Comparison of ENCODE assay signal across 23 cellular contexts in genomic region chr19:16428372-16429036, GRCh38. TPM values are rescaled to one million over a fixed set of nuclear protein-coding genes. Genes with fewer than 3 reads are reported as not detected.
DNase-seq lines count a peak whose midpoint lies in the region; ATAC-seq and TF ChIP-seq lines count a peak whose summit lies in the region.
"Had no signal": no experiment of that assay in that cellular context is flagged by ENCODE, and none has a peak within 500 bp of the region (broad histone marks: within the 10 kb centered on the region; RNA-seq: fewer than 3 reads in every experiment).

No MANE protein-coding gene starts in this region.

- no peaks in the 10 kb centered on the region for H3K9me3 Mint-ChIP-seq in activated CD8-positive, alpha-beta memory T cell treated with anti-CD3 and anti-CD28 coated beads, Interleukin-2, amount 10 ng/mL, durations not matched to agents 7 days and 5 days (ENCODE audit: low read depth)
- H3K9me3 Mint-ChIP-seq in CD4-positive, alpha-beta memory T cell, result no peaks in the 10 kb centered on the region
- H3K9me3 Mint-ChIP-seq in activated T-helper 17 cell treated with anti-CD3 and anti-CD28 coated beads, Interleukin-2, amount 50 U/mL, for 72 hours, result no peaks in the 10 kb centered on the region
- H3K9me3 Mint-ChIP-seq: H9 had no signal

- H3K36me3 ChIP-seq in CD4-positive, alpha-beta memory T cell (ENCODE audit: insufficient read depth, low read length), result peaks cover 30% of the 10 kb centered on the region
- H3K36me3 ChIP-seq in sigmoid colon (peaks cover 9 to 63% (median 45%) of the 10 kb centered on the region in 4 donors), SJCRH30 (peaks cover 36% of the 10 kb centered on the region)
- H3K36me3 ChIP-seq: uterus had no signal

- CTCF ChIA-PET in activated CD8-positive, alpha-beta memory T cell treated with anti-CD3 and anti-CD28 coated beads, Interleukin-2, amount 10 ng/mL, durations not matched to agents 7 days and 5 days (lab: Charles Lee), result interaction anchor here (1.0 kb wide), 1 partner anchor 11 kb away, joined by 3 read pairs; no protein-coding TSS in a partner anchor
- CTCF ChIA-PET in CD4-positive, alpha-beta memory T cell (lab: Charles Lee; ENCODE audit: partially characterized antibody), result no interaction called here

- POLR2A ChIA-PET in CD4-positive, alpha-beta memory T cell (lab: Charles Lee; ENCODE audit: partially characterized antibody), result interaction anchor here (0.6 kb wide), 1 partner anchor 278 kb away, joined by 3 read pairs; no protein-coding TSS in a partner anchor

- TF ChIP-seq EP300 in sigmoid colon (IDR thresholded peaks at IDR 0.05), result no peak

- peaks cover 25% of the 10 kb centered on the region for H3K36me3 Mint-ChIP-seq in activated CD8-positive, alpha-beta memory T cell treated with anti-CD3 and anti-CD28 coated beads, Interleukin-2, amount 10 ng/mL, durations not matched to agents 7 days and 5 days
- peaks cover 26 to 54% of the 10 kb centered on the region in 2 donors for H3K36me3 Mint-ChIP-seq in CD4-positive, alpha-beta memory T cell
- H3K36me3 Mint-ChIP-seq in activated T-helper 17 cell treated with anti-CD3 and anti-CD28 coated beads, Interleukin-2, amount 50 U/mL, for 72 hours (ENCODE audit: low read depth), result peaks cover 76% of the 10 kb centered on the region

- peaks cover 27% of the 10 kb centered on the region for H3K4me1 Mint-ChIP-seq in activated CD8-positive, alpha-beta memory T cell treated with anti-CD3 and anti-CD28 coated beads, Interleukin-2, amount 10 ng/mL, durations not matched to agents 7 days and 5 days
- peaks cover 4 to 46% (median 12%) of the 10 kb centered on the region in 4 donors for H3K4me1 Mint-ChIP-seq in CD4-positive, alpha-beta memory T cell
- H3K4me1 Mint-ChIP-seq in activated T-helper 17 cell treated with anti-CD3 and anti-CD28 coated beads, Interleukin-2, amount 50 U/mL, for 72 hours, result peaks cover 15% of the 10 kb centered on the region
- H3K4me1 Mint-ChIP-seq: H9 had no signal

- peaks cover 14% of the 10 kb centered on the region for H3K4me1 ChIP-seq in CD4-positive, alpha-beta memory T cell (ENCODE audit: insufficient read depth, low read length)
- peaks cover 0 to 11% (median 0%) of the 10 kb centered on the region in 4 donors for H3K4me1 ChIP-seq in sigmoid colon
- H3K4me1 ChIP-seq in SJCRH30, result no peaks in the 10 kb centered on the region
- H3K4me1 ChIP-seq: BE2C, body of pancreas, Peyer's patch, testis, uterus had no signal

- no peak overlapping the region for H3K27ac ChIP-seq in CD4-positive, alpha-beta memory T cell (ENCODE audit: low read depth, low read length)
- H3K27ac ChIP-seq in sigmoid colon (peak overlapping the region in 3 of 4 donors; percentile 43 to 61 (median 57)), SJCRH30 (no peak overlapping the region)
- H3K27ac ChIP-seq: body of pancreas, HL-60, Peyer's patch, testis, uterus, WERI-Rb-1 had no signal

- no peak for TF ChIP-seq POLR2A in sigmoid colon (IDR thresholded peaks at IDR 0.05)

- no peak for TF ChIP-seq CTCF in sigmoid colon (IDR thresholded peaks at IDR 0.05)

- peak overlapping the region; percentile 68 for H3K27ac Mint-ChIP-seq in activated CD8-positive, alpha-beta memory T cell treated with anti-CD3 and anti-CD28 coated beads, Interleukin-2, amount 10 ng/mL, durations not matched to agents 7 days and 5 days
- H3K27ac Mint-ChIP-seq in CD4-positive, alpha-beta memory T cell, result peak overlapping the region in 6 of 7 donors; percentile 36 to 91 (median 66)
- peak overlapping the region; percentile 4 for H3K27ac Mint-ChIP-seq in activated T-helper 17 cell treated with anti-CD3 and anti-CD28 coated beads, Interleukin-2, amount 50 U/mL, for 72 hours

- intact Hi-C loops in CD4-positive, alpha-beta memory T cell (cut with micrococcal nuclease), result no loop called here
- intact Hi-C loops in sigmoid colon (cut with DNase I), result no loop called here

- H3K9me3 ChIP-seq in CD4-positive, alpha-beta memory T cell (ENCODE audit: control insufficient read depth in 1 of 2, low read length in 2 of 2), result no peaks in the 10 kb centered on the region
- H3K9me3 ChIP-seq in sigmoid colon, result no peaks in the 10 kb centered on the region
- no peaks in the 10 kb centered on the region for H3K9me3 ChIP-seq in SJCRH30 (replicated peaks)
- H3K9me3 ChIP-seq: BE2C, body of pancreas, Peyer's patch, spleen, testis, uterus had no signal

- peak overlapping the region; percentile 35 for H3K4me3 Mint-ChIP-seq in activated CD8-positive, alpha-beta memory T cell treated with anti-CD3 and anti-CD28 coated beads, Interleukin-2, amount 10 ng/mL, durations not matched to agents 7 days and 5 days
- peak overlapping the region in 7 of 8 donors; percentile 13 to 84 (median 39) for H3K4me3 Mint-ChIP-seq in CD4-positive, alpha-beta memory T cell
- peak overlapping the region; percentile 33 for H3K4me3 Mint-ChIP-seq in activated T-helper 17 cell treated with anti-CD3 and anti-CD28 coated beads, Interleukin-2, amount 50 U/mL, for 72 hours
- H3K4me3 Mint-ChIP-seq: H9 had no signal

- no peaks in the 10 kb centered on the region for H3K27me3 ChIP-seq in CD4-positive, alpha-beta memory T cell (ENCODE audit: insufficient read depth, low read length)
- H3K27me3 ChIP-seq in sigmoid colon (no peaks in the 10 kb centered on the region), SJCRH30 (no peaks in the 10 kb centered on the region)
- H3K27me3 ChIP-seq: BE2C, body of pancreas, Peyer's patch, spleen, testis, uterus had no signal

- 84 to 93% methylated on average over 9 of the region's 9 CpGs for WGBS in sigmoid colon, 2 donors

- no peaks in the 10 kb centered on the region for H3K27me3 Mint-ChIP-seq in activated CD8-positive, alpha-beta memory T cell treated with anti-CD3 and anti-CD28 coated beads, Interleukin-2, amount 10 ng/mL, durations not matched to agents 7 days and 5 days
- no peaks in the 10 kb centered on the region for H3K27me3 Mint-ChIP-seq in CD4-positive, alpha-beta memory T cell
- no peaks in the 10 kb centered on the region for H3K27me3 Mint-ChIP-seq in activated T-helper 17 cell treated with anti-CD3 and anti-CD28 coated beads, Interleukin-2, amount 50 U/mL, for 72 hours

- peak; percentile 44 for DNase-seq in activated CD8-positive, alpha-beta memory T cell treated with anti-CD3 and anti-CD28 coated beads, Interleukin-2, amount 10 ng/mL, durations not matched to agents 7 days and 5 days
- DNase-seq in activated CD8-positive, alpha-beta memory T cell treated with anti-CD3 and anti-CD28 coated beads, Interleukin-2, amount 50 U/mL, for 4 hours, result no peak
- DNase-seq in CD4-positive, alpha-beta memory T cell, result peak in 1 of 5 donors; percentile 20
- no peak for DNase-seq in sigmoid colon
- no peak for DNase-seq in SJCRH30
- DNase-seq: BE2C; foreskin fibroblast; H9; Kasumi-1; mesendoderm; NCI-H524; Peyer's patch; retina; spleen; stimulated activated CD4-positive, alpha-beta T cell treated with anti-CD3 and anti-CD28 coated beads, Interleukin-2, amount 100 ng/mL, for 48 hours; uterus; WERI-Rb-1 had no signal

- peak; percentile 23 for ATAC-seq in activated CD8-positive, alpha-beta memory T cell treated with anti-CD3 and anti-CD28 coated beads, Interleukin-2, amount 10 ng/mL, durations not matched to agents 7 days and 5 days
- ATAC-seq in activated T-helper 17 cell treated with anti-CD3 and anti-CD28 coated beads, Interleukin-2, amount 50 U/mL, for 72 hours (replicated peaks), result peak; percentile 51
- ATAC-seq in GM18868 (IDR thresholded peaks at IDR 0.05; ENCODE audit: unreplicated experiment), result no peak
- ATAC-seq in GM19395 (IDR thresholded peaks at IDR 0.05; ENCODE audit: unreplicated experiment), result no peak

- no peak overlapping the region for H3K4me3 ChIP-seq in CD4-positive, alpha-beta memory T cell (ENCODE audit: low read length in 2 of 2)
- H3K4me3 ChIP-seq in sigmoid colon, result no peak overlapping the region
- H3K4me3 ChIP-seq in SJCRH30, result no peak overlapping the region
- H3K4me3 ChIP-seq: body of pancreas, Peyer's patch, spleen, testis, uterus had no signal

RNA-seq across cellular contexts. Expression of gene EPS15L1, which starts 43.3 kb away (rescaled TPM):
- 10 to 100 TPM; 40.7 to 42.6 TPM for total RNA-seq in activated CD8-positive, alpha-beta memory T cell treated with anti-CD3 and anti-CD28 coated beads, Interleukin-2, amount 10 ng/mL, durations not matched to agents 7 days and 5 days
- 10 to 100 TPM; 53.6 to 55.8 TPM for total RNA-seq in CD4-positive, alpha-beta memory T cell
- 10 to 100 TPM in 1 of 2 donors, 1 to 10 TPM in 1; 6.6 to 12.7 TPM for polyA plus RNA-seq in CD4-positive, alpha-beta memory T cell
- total RNA-seq in activated T-helper 17 cell treated with anti-CD3 and anti-CD28 coated beads, Interleukin-2, amount 50 U/mL, for 72 hours, result 10 to 100 TPM; 35.6 to 45.0 TPM
- total RNA-seq in sigmoid colon, result 10 to 100 TPM; 15.0 to 38.2 (median 17.9) TPM
- 10 to 100 TPM; 14.4 to 25.6 (median 15.7) TPM for polyA plus RNA-seq in sigmoid colon
- total RNA-seq in SJCRH30 (2014; rRNA removed; shearing (Covaris generic)), result 15.6 and 20.1 TPM in 2 replicates

Comparison
In these comparisons a context has a peak if more than half of its experiments do, and no peak if none do; other contexts are left out.
1. ATAC-seq: peak in activated CD8-positive, alpha-beta memory T cell treated with anti-CD3 and anti-CD28 coated beads, Interleukin-2, amount 10 ng/mL, durations not matched to agents 7 days and 5 days (single experiment) and activated T-helper 17 cell treated with anti-CD3 and anti-CD28 coated beads, Interleukin-2, amount 50 U/mL, for 72 hours (single experiment); none in GM18868 (single experiment) and GM19395 (single experiment).
2. H3K27ac Mint-ChIP-seq: peak in every context shown above with its lines; median percentile 68 in activated CD8-positive, alpha-beta memory T cell treated with anti-CD3 and anti-CD28 coated beads, Interleukin-2, amount 10 ng/mL, durations not matched to agents 7 days and 5 days; 66 in CD4-positive, alpha-beta memory T cell; 4 in activated T-helper 17 cell treated with anti-CD3 and anti-CD28 coated beads, Interleukin-2, amount 50 U/mL, for 72 hours.
3. H3K27ac ChIP-seq: peak in sigmoid colon (3 of 4); none in CD4-positive, alpha-beta memory T cell (single experiment) and SJCRH30 (single experiment).
4. Peak in every context shown above with its lines, with median percentiles within 50 percentile points of each other: H3K4me3 Mint-ChIP-seq.